Comparison of ENCODE assay signal across 8 cellular contexts in the genomic region with DNA sequence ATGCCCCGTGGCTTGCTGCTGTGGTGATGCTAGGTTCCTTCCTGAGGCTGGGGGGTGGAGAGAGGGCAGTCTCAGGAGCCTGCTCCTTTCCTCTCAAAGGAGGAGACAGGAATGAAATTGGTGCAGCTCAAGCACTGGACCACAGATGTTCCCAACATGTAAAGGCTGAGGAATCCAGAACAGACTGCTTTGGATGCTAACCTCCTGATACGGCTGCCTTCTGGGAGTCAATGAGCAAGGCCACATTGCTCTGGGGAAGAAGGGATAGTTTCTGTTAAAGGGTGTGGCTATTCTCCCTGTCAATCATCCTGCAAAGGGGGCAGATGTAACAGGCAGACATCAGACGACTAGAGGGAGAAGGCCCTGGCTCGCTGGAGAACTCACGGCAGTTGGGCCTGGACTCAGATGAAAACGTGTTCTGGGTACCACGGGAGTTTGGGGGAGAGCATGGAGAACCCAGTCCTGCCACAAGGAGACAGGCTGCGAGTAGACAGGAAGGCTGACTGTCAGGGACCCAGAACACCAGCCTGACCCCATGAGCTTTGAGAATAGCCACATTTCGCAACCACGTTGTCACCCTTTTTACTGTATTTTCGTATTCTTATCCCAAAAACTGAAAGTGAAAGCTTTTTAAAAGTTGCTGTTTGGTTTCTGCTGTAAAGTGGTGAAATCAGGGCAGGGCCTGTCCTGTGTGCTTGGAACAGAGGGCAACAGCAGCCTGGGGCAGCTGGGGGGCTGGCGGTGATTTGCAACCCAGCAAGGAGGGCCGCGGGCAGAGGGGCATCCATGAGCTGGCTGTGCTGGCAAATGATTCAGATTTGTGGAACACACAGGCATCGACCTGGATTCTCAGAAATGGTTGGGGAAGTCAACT.
DNase-seq lines count a peak whose midpoint lies in the region; ATAC-seq and TF ChIP-seq lines count a peak whose summit lies in the region.

No MANE protein-coding gene starts in this region.

- H3K4me1 ChIP-seq in osteoblast (ENCODE audit: insufficient read depth, low read length) (peaks cover 52% of the 10 kb centered on the region), thyroid gland (no peaks in the 10 kb centered on the region)

- BruUV-seq in Calu3 (replicated peaks; lab: Mats Ljungman, UMichigan) = no TSS peak

- no peak for TF ChIP-seq CTCF in Calu3 (IDR thresholded peaks at IDR 0.05; ENCODE audit: unreplicated experiment)
- TF ChIP-seq CTCF in osteoblast (IDR thresholded peaks at IDR 0.05; ENCODE audit: extremely low read depth, low read depth, low read length) = peak; percentile 17
- peak in 1 of 6 experiments; percentile 5 for TF ChIP-seq CTCF in thyroid gland (IDR thresholded peaks at IDR 0.05)

- DNase-seq in Calu3 = no peak
- peak; percentile 78 to 92 for DNase-seq in NOMO-1 (lab: John Stamatoyannopoulos, UW; ENCODE audit: unreplicated experiment in 2 of 2)
- DNase-seq in effector memory CD8-positive, alpha-beta T cell = peak; percentile 9 to 12 (median 11)
- DNase-seq in osteoblast (ENCODE audit: insufficient read length, low spot score, missing footprints) = no peak
- no peak for DNase-seq in NCI-H446 (lab: John Stamatoyannopoulos, UW)
- no peak for DNase-seq in thyroid gland

- H3K36me3 Mint-ChIP-seq in Calu3 (ENCODE audit: insufficient read depth, unreplicated experiment) = peaks cover 88% of the 10 kb centered on the region
- H3K36me3 Mint-ChIP-seq in effector memory CD8-positive, alpha-beta T cell (ENCODE audit: insufficient read depth) = no peaks in the 10 kb centered on the region

- no peaks in the 10 kb centered on the region for H3K27me3 Mint-ChIP-seq in Calu3 (ENCODE audit: unreplicated experiment)
- H3K27me3 Mint-ChIP-seq in effector memory CD8-positive, alpha-beta T cell = no peaks in the 10 kb centered on the region

- no peak overlapping the region for H3K4me3 Mint-ChIP-seq in Calu3 (ENCODE audit: low read depth, unreplicated experiment)
- peak overlapping the region; percentile 68 to 76 for H3K4me3 Mint-ChIP-seq in effector memory CD8-positive, alpha-beta T cell

- no peaks in the 10 kb centered on the region for H4K20me1 ChIP-seq in osteoblast (ENCODE audit: insufficient read depth, low read length)

- TF ChIP-seq POLR2A in thyroid gland (IDR thresholded peaks at IDR 0.05) = no peak

- H2AFZ ChIP-seq in osteoblast (ENCODE audit: low read length) = no peak overlapping the region

- H3K27ac ChIP-seq in osteoblast (ENCODE audit: low read depth, low read length) (peak overlapping the region; percentile 60), thyroid gland (peak overlapping the region in 1 of 3 donors; percentile 19)

- H3K27ac Mint-ChIP-seq in Calu3 (ENCODE audit: unreplicated experiment) = peak overlapping the region; percentile 66
- H3K27ac Mint-ChIP-seq in effector memory CD8-positive, alpha-beta T cell = peak overlapping the region; percentile 88 to 92

- ATAC-seq in effector memory CD8-positive, alpha-beta T cell (replicated peaks) = peak; percentile 75
- no peak for ATAC-seq in HG03045 (IDR thresholded peaks at IDR 0.05; ENCODE audit: unreplicated experiment)
- ATAC-seq in GM19023 (IDR thresholded peaks at IDR 0.05; ENCODE audit: unreplicated experiment) = no peak

- WGBS in thyroid gland, 2 donors = 84 to 86% methylated on average over 15 of the region's 15 CpGs

- CTCF ChIA-PET in Calu3 (lab: Charles Lee) = interaction anchor here (0.7 kb wide), 1 partner anchor 246 kb away, joined by 3 read pairs; no protein-coding TSS in a partner anchor

- peaks cover 18% of the 10 kb centered on the region for H3K79me2 ChIP-seq in osteoblast (ENCODE audit: insufficient read depth, low read length)

- H3K27me3 ChIP-seq in osteoblast (ENCODE audit: insufficient read depth, low read length) (no peaks in the 10 kb centered on the region), thyroid gland (no peaks in the 10 kb centered on the region)

- H3K4me3 ChIP-seq in osteoblast (ENCODE audit: insufficient read depth, low read length) = peak overlapping the region; percentile 11
- no peak overlapping the region for H3K4me3 ChIP-seq in thyroid gland (replicated peaks in 1 of 3)

- H3K36me3 ChIP-seq in osteoblast (ENCODE audit: insufficient read depth, low read length) = peaks cover 71% of the 10 kb centered on the region
- peaks cover 10 to 12% of the 10 kb centered on the region in 2 donors for H3K36me3 ChIP-seq in thyroid gland

- H3K9me3 Mint-ChIP-seq in Calu3 (ENCODE audit: low read depth, unreplicated experiment) = no peaks in the 10 kb centered on the region
- H3K9me3 Mint-ChIP-seq in effector memory CD8-positive, alpha-beta T cell = no peaks in the 10 kb centered on the region

- intact Hi-C loops in Calu3 (cut with micrococcal nuclease; ENCODE audit: unreplicated experiment) = no loop called here
- intact Hi-C loops in thyroid gland (cut with DNase I) = no loop called here

- H3K9me3 ChIP-seq in osteoblast (ENCODE audit: low read depth, low read length) = no peaks in the 10 kb centered on the region
- H3K9me3 ChIP-seq in thyroid gland = no peaks in the 10 kb centered on the region

- H3K4me2 ChIP-seq in osteoblast (ENCODE audit: insufficient read depth, low read length) = peak overlapping the region; percentile 43

- peaks cover 35% of the 10 kb centered on the region for H3K4me1 Mint-ChIP-seq in Calu3 (ENCODE audit: low read depth, unreplicated experiment)
- H3K4me1 Mint-ChIP-seq in effector memory CD8-positive, alpha-beta T cell (ENCODE audit: low read depth in 2 of 2) = peaks cover 18 to 20% of the 10 kb centered on the region in 2 donors

Comparison
In these comparisons a context has a peak if more than half of its experiments do, and no peak if none do; other contexts are left out.
1. DNase-seq: peak in NOMO-1 (2 of 2) and effector memory CD8-positive, alpha-beta T cell (3 of 3); none in Calu3 (single experiment), osteoblast (single experiment), NCI-H446 (0 of 2) and thyroid gland (0 of 2).